Comparison of ENCODE assay signal across 16 cellular contexts in genomic region chr21:29121759-29122158, GRCh38. TPM values are rescaled to one million over a fixed set of nuclear protein-coding genes. Genes with fewer than 3 reads are reported as not detected.
DNase-seq lines count a peak whose midpoint lies in the region; ATAC-seq, FAIRE-seq and TF ChIP-seq lines count a peak whose summit lies in the region.
"Had no signal": no experiment of that assay in that cellular context is flagged by ENCODE, and none has a peak within 500 bp of the region (broad histone marks: within the 10 kb centered on the region; RNA-seq: fewer than 3 reads in every experiment).

No MANE protein-coding gene starts in this region.

- no peak overlapping the region for H3K9ac ChIP-seq in endodermal cell (ENCODE audit: extremely low read depth, low read length, poor library complexity, severe bottlenecking)

- no peak overlapping the region for H3K27ac Mint-ChIP-seq in endodermal cell
- H3K27ac Mint-ChIP-seq: activated naive CD8-positive, alpha-beta T cell treated with anti-CD3 and anti-CD28 coated beads, Interleukin-2, amount 10 ng/mL, durations not matched to agents 7 days and 5 days; T-helper 1 cell treated with Interleukin-12 subunit alpha and Interleukin-12 subunit beta and Interleukin-4 antibody, amounts not matched to agents 30 μg/mL and 1 μg/mL, for 36 hours had no signal

- H3K4me3 ChIP-seq in GM12864 (ENCODE audit: low read depth, low read length), result peak overlapping the region; percentile 57
- H3K4me3 ChIP-seq in upper lobe of right lung, result no peak overlapping the region
- no peak overlapping the region for H3K4me3 ChIP-seq in endodermal cell (ENCODE audit: low read length)
- H3K4me3 ChIP-seq: suprapubic skin had no signal

- H3K36me3 ChIP-seq in upper lobe of right lung (no peaks in the 10 kb centered on the region), endodermal cell (ENCODE audit: control insufficient read depth, insufficient read depth, low read length) (no peaks in the 10 kb centered on the region)
- H3K36me3 ChIP-seq: suprapubic skin had no signal

- no peaks in the 10 kb centered on the region for H3K27me3 Mint-ChIP-seq in endodermal cell (ENCODE audit: insufficient read depth)
- H3K27me3 Mint-ChIP-seq: activated naive CD8-positive, alpha-beta T cell treated with anti-CD3 and anti-CD28 coated beads, Interleukin-2, amount 10 ng/mL, durations not matched to agents 7 days and 5 days had no signal

- no peaks in the 10 kb centered on the region for H3K9me3 Mint-ChIP-seq in endodermal cell
- H3K9me3 Mint-ChIP-seq: activated naive CD8-positive, alpha-beta T cell treated with anti-CD3 and anti-CD28 coated beads, Interleukin-2, amount 10 ng/mL, durations not matched to agents 7 days and 5 days; T-helper 1 cell treated with Interleukin-12 subunit alpha and Interleukin-12 subunit beta and Interleukin-4 antibody, amounts not matched to agents 30 μg/mL and 1 μg/mL, for 36 hours had no signal

- H3K36me3 Mint-ChIP-seq in endodermal cell (ENCODE audit: low read depth), result no peaks in the 10 kb centered on the region

- H3K27me3 ChIP-seq in upper lobe of right lung (no peaks in the 10 kb centered on the region), endodermal cell (ENCODE audit: control insufficient read depth, insufficient read depth, low read length, poor library complexity, severe bottlenecking) (no peaks in the 10 kb centered on the region)
- H3K27me3 ChIP-seq: suprapubic skin had no signal

- H3K9me3 ChIP-seq in upper lobe of right lung (no peaks in the 10 kb centered on the region), endodermal cell (ENCODE audit: control insufficient read depth, low read length) (no peaks in the 10 kb centered on the region)
- H3K9me3 ChIP-seq: suprapubic skin had no signal

- FAIRE-seq in GM19239 (lab: Jason Lieb, UNC), result peak; percentile 90

- intact Hi-C loops in upper lobe of right lung (cut with DNase I), result loop anchor here (10.0 kb wide), 1 partner anchor 623 kb away; no protein-coding TSS in a partner anchor

- H3K4me1 ChIP-seq in upper lobe of right lung, result no peaks in the 10 kb centered on the region
- H3K4me1 ChIP-seq in endodermal cell (ENCODE audit: control insufficient read depth, insufficient read depth, low read length), result no peaks in the 10 kb centered on the region
- H3K4me1 ChIP-seq: suprapubic skin had no signal

- ATAC-seq in HG02642 (IDR thresholded peaks at IDR 0.05; ENCODE audit: poor library complexity, unreplicated experiment) (peak; percentile 75), HG03460 (IDR thresholded peaks at IDR 0.05; ENCODE audit: unreplicated experiment) (peak; percentile 57), upper lobe of right lung (no peak)
- ATAC-seq: esophagus mucosa had no signal

- WGBS in endodermal cell (ENCODE audit: insufficient coverage in 1 of 2, insufficient read length in 1 of 2), 2 experiments, result 96% methylated on average over 1 of the region's 1 CpG; no CpG with 5 or more reads in 1 of the 2 experiments

- DNase-seq in GM12864 (ENCODE audit: low read depth), result peak; percentile 76
- DNase-seq in GM19239 (ENCODE audit: insufficient read length, low spot score), result no peak
- no peak for DNase-seq in superior temporal gyrus (ENCODE audit: extremely low spot score)
- no peak for DNase-seq in upper lobe of right lung
- DNase-seq in endodermal cell, result no peak
- no peak for DNase-seq in DMS79 treated with DMSO at 0.1 percent for 48 hours (lab: John Stamatoyannopoulos, UW)
- DNase-seq: ACHN; activated naive CD8-positive, alpha-beta T cell treated with anti-CD3 and anti-CD28 coated beads, Interleukin-2, amount 10 ng/mL, durations not matched to agents 7 days and 5 days; DMS153; NCI-H1436; retina had no signal

- no peak overlapping the region for H3K4me3 Mint-ChIP-seq in endodermal cell
- H3K4me3 Mint-ChIP-seq: activated naive CD8-positive, alpha-beta T cell treated with anti-CD3 and anti-CD28 coated beads, Interleukin-2, amount 10 ng/mL, durations not matched to agents 7 days and 5 days; T-helper 1 cell treated with Interleukin-12 subunit alpha and Interleukin-12 subunit beta and Interleukin-4 antibody, amounts not matched to agents 30 μg/mL and 1 μg/mL, for 36 hours had no signal

- TF ChIP-seq CTCF in GM12864 (IDR thresholded peaks at IDR 0.05; ENCODE audit: low read depth, low read length, missing control alignments), result no peak
- TF ChIP-seq CTCF in upper lobe of right lung (IDR thresholded peaks at IDR 0.05), result no peak
- no peak for TF ChIP-seq CTCF in endodermal cell (conservative IDR thresholded peaks at IDR 0.05)

- H3K4me1 Mint-ChIP-seq in endodermal cell, result no peaks in the 10 kb centered on the region

- H3K27ac ChIP-seq in upper lobe of right lung (no peak overlapping the region), endodermal cell (ENCODE audit: low read depth, low read length) (no peak overlapping the region)
- H3K27ac ChIP-seq: suprapubic skin had no signal

RNA-seq across cellular contexts. Expression of gene MAP3K7CL, which starts 8.7 kb away (rescaled TPM):
- total RNA-seq in upper lobe of right lung (7.6 TPM), endodermal cell (1 to 10 TPM in 1 of 2 donors, not detected in 1; 1.3 TPM)
- polyA plus RNA-seq in endodermal cell (2013, experiment 1 of 2), result 0.25 TPM
- 0.83 TPM for polyA plus RNA-seq in endodermal cell (2013, experiment 2 of 2)

RNA-seq across cellular contexts. Expression of gene CCT8, which starts 48.3 kb away (rescaled TPM):
- 111 TPM for total RNA-seq in upper lobe of right lung
- 100 to 1,000 TPM; 279 to 281 TPM for total RNA-seq in endodermal cell
- polyA plus RNA-seq in endodermal cell (2013, experiment 1 of 2), result 248 TPM
- polyA plus RNA-seq in endodermal cell (2013, experiment 2 of 2), result 227 TPM
